16 cellular contexts compared by ENCODE assay signal in the genomic region with DNA sequence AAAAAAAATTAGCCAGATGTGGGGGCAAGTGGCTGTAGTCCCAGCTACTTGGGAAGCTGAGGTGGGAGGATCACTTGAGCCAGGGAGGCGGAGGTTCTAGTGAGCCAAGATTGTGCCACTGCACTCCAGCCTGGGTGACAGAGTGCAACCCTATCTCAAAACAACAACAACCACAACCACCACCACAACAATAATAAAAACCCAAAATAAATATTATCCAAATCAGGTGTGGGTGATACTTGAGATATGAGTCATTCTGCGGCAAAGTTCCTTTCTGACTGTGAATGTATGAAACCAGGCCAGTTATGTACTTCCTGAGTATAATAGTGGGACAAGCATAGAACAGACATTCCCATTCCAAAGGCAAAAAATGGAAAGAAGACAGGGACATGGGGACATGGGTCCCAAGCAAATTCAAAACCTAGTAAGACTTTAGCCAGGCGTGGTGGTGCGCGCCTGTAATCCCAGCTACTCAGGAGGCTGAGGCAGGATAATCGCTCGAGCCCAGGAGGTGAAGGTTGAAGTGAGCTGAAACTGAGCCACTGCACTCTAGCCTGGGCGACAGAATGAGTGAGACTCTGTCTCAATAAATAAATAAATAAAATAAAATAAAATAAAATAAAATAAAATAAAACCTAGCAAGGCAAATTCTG. TPM values are rescaled to one million over a fixed set of nuclear protein-coding genes. Genes with fewer than 3 reads are reported as not detected.
DNase-seq lines count a peak whose midpoint lies in the region; ATAC-seq, FAIRE-seq and TF ChIP-seq lines count a peak whose summit lies in the region.
"Had no signal": no experiment of that assay in that cellular context is flagged by ENCODE, and none has a peak within 500 bp of the region (broad histone marks: within the 10 kb centered on the region; RNA-seq: fewer than 3 reads in every experiment).

No MANE protein-coding gene starts in this region.

- peak; percentile 80 for FAIRE-seq in GM18507 (lab: Jason Lieb, UNC)

- no peak overlapping the region for H3K4me3 ChIP-seq in astrocyte of the spinal cord (ENCODE audit: low read depth, low read length)
- H3K4me3 ChIP-seq: sigmoid colon, SK-N-MC had no signal

- ATAC-seq in HG03432 (IDR thresholded peaks at IDR 0.05; ENCODE audit: unreplicated experiment) (no peak), HG03460 (IDR thresholded peaks at IDR 0.05; ENCODE audit: unreplicated experiment) (no peak), HG02588 (IDR thresholded peaks at IDR 0.05; ENCODE audit: unreplicated experiment) (no peak)

- DNase-seq in GM18507 (ENCODE audit: extremely low spot score, insufficient read length, low read depth) (no peak), M059J (ENCODE audit: low read depth) (peak; percentile 82), astrocyte of the spinal cord (ENCODE audit: low read depth, low spot score) (peak; percentile 44), myocyte (ENCODE audit: low read depth) (peak; percentile 59)
- DNase-seq: activated CD4-positive, alpha-beta T cell treated with anti-CD3 and anti-CD28 coated beads, Interleukin-2, amount 10 ng/mL, durations not matched to agents 24 days and 14 days; activated T-cell treated with anti-CD3 and anti-CD28 coated beads for 4 hours; C1 segment of cervical spinal cord; central memory CD4-positive, alpha-beta T cell; effector memory CD4-positive, alpha-beta T cell; NCI-H146; NCI-H446 treated with DMSO at 0.1 percent for 48 hours; sigmoid colon had no signal

- no peak for TF ChIP-seq CTCF in astrocyte of the spinal cord (IDR thresholded peaks at IDR 0.05; ENCODE audit: low read depth, low read length)

- in situ Hi-C loops in astrocyte of the spinal cord (cut with HindIII; ENCODE audit: low sequenced_read_pairs): no loop called here

RNA-seq across cellular contexts. Expression of a gene that starts 9.7 kb away (rescaled TPM):
- total RNA-seq in M059J (2014; rRNA removed; shearing (Covaris generic)): 3.5 and 11.9 TPM in 2 replicates
- 17.2 and 21.7 TPM in 2 replicates for total RNA-seq in myocyte
- polyA plus RNA-seq in myocyte (2012): 14.4 TPM

RNA-seq across cellular contexts. Expression of a gene that starts 31.8 kb away (rescaled TPM):
- 4.0 and 4.9 TPM in 2 replicates for total RNA-seq in M059J (2014; rRNA removed; shearing (Covaris generic))
- 19.0 and 19.3 TPM in 2 replicates for total RNA-seq in myocyte
- polyA plus RNA-seq in myocyte (2012): 12.0 TPM
